In the genomic region with DNA sequence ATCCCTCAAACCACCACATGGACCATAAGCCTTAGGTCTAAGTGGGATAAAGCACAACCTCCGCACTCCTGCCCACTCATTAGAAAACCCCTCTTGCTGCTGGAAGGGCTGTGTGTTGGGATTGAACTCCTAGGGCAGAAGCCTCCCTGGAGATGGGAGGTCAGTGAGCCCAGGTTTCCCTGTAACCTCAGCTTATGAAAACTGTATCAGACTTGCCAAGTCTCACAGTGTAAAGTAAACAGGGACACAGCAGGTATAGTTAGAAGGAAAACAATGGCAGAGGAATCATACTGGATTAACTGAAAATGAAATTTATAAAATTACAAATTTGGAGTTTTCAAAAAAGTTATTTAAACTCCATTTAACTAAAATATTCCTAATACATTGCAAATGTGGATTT, we compare ENCODE assay signal across 25 cellular contexts.
"Had no signal": no experiment of that assay in that cellular context is flagged by ENCODE, and none has a peak within 500 bp of the region (broad histone marks: within the 10 kb centered on the region; RNA-seq: fewer than 3 reads in every experiment).

No MANE protein-coding gene starts in this region.

- H3K9me3 ChIP-seq: SK-N-SH had no signal

- H3K27ac ChIP-seq: RWPE1 had no signal

- DNase-seq: IMR-90; Karpas-422; KG1; MV-4-11; NCI-H1048; NCI-H1105; NCI-H1417; NCI-H1436 treated with DMSO at 0.1 percent for 48 hours; NCI-H1694; NCI-H187 treated with DMSO at 0.1 percent for 48 hours; NCI-H2029 treated with DMSO at 0.1 percent for 48 hours; NCI-H2171 treated with DMSO at 0.1 percent for 48 hours; NCI-H345; NCI-H446 treated with DMSO at 0.1 percent for 48 hours; NCI-H510A treated with DMSO at 0.1 percent for 48 hours; NCI-H526; NCI-H748 treated with DMSO at 0.1 percent for 48 hours; NK-92 treated with Interleukin-12 subunit alpha and Interleukin-12 subunit beta, amount 100 ng/mL, for 24 hours; PC-3; SHP77; SK-N-SH; SW 1271 had no signal

- ATAC-seq: HepG2, Panc1, PC-3 had no signal
